ENCODE assay signal across 1 cellular context in genomic region chr11:129319201-129319600, GRCh38.
TF ChIP-seq lines count a peak whose summit lies in the region.

No MANE protein-coding gene starts in this region.

TF ChIP-seq in H1, 55 proteins besides CTCF, POLR2A, EP300 and RAD21 (continued from another document):
- TF ChIP-seq PHF8 (conservative IDR thresholded peaks at IDR 0.05; ENCODE audit: low read depth, low read length), result no peak
- TF ChIP-seq SIRT6 (IDR thresholded peaks at IDR 0.05; ENCODE audit: low read length), result no peak
- TF ChIP-seq NRF1 (IDR thresholded peaks at IDR 0.05; ENCODE audit: low read depth, low read length), result no peak
- no peak for TF ChIP-seq EGR1 (IDR thresholded peaks at IDR 0.05; ENCODE audit: borderline replicate concordance, low read depth, low read length)
